In the genomic region with DNA sequence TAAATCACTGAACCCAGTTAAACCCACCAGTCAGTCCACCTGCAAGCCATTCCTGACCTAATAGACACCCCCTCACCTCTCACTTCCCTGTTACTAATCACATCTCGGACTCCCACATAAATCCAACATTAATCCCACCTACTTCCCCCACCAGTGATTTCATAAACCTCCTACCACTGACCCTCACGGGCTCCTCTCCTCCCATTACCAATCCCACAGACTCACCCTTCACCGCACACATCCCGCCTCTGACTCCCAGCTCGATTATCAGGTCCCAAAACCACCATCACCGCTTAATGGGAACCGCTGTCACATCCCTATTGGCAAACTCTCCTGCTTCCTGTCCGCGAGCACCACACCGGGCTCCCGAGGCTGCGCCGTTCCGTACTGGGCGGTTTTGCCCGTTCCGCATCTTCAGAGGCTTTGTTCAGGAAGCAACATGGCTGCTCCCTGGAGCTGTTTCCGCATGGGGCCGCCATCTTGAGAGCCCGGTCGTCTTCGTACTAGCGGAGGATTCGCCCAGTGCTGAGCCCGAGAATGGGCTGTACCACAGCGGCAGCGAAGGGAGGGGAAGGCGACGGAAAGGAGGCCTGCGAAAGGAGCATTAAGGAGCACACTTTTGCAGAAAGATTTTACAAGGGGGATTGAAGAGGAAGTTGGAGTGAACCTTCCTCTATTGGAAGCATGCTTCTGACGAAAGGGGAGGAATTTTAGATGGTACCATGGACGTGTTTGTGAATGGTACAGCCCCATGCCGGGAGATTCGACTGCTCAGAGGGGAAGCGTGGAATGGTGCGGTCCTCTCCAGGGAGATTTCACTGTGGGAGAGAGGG, we compare ENCODE assay signal across 1 cellular context.
TF ChIP-seq lines count a peak whose summit lies in the region.

Gene ZNF300, minus strand, starts transcription at position 502 of the 833 bp plus-strand sequence. CDS start 1,825 bp downstream, outside the sequence.

TF ChIP-seq in HepG2, 621 proteins besides CTCF, POLR2A, EP300 and RAD21 (continued from another document and continues in another):
- TF ChIP-seq, protein P1, sequence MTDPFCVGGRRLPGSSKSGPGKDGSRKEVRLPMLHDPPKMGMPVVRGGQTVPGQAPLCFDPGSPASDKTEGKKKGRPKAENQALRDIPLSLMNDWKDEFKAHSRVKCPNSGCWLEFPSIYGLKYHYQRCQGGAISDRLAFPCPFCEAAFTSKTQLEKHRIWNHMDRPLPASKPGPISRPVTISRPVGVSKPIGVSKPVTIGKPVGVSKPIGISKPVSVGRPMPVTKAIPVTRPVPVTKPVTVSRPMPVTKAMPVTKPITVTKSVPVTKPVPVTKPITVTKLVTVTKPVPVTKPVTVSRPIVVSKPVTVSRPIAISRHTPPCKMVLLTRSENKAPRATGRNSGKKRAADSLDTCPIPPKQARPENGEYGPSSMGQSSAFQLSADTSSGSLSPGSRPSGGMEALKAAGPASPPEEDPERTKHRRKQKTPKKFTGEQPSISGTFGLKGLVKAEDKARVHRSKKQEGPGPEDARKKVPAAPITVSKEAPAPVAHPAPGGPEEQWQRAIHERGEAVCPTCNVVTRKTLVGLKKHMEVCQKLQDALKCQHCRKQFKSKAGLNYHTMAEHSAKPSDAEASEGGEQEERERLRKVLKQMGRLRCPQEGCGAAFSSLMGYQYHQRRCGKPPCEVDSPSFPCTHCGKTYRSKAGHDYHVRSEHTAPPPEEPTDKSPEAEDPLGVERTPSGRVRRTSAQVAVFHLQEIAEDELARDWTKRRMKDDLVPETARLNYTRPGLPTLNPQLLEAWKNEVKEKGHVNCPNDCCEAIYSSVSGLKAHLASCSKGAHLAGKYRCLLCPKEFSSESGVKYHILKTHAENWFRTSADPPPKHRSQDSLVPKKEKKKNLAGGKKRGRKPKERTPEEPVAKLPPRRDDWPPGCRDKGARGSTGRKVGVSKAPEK (CRISPR knock-in tag; IDR thresholded peaks at IDR 0.05; ENCODE audit: borderline replicate concordance) = no peak
- TF ChIP-seq IKZF4 (CRISPR knock-in tag; IDR thresholded peaks at IDR 0.05; ENCODE audit: borderline replicate concordance, low read depth, not compliant biosample characterization) = no peak
- 0 out of 2 replicates have a peak, but pooled peaks have one; percentile 13 for TF ChIP-seq ZNF503 (CRISPR knock-in tag; IDR thresholded peaks at IDR 0.05)
- TF ChIP-seq PAXIP1 (CRISPR knock-in tag; conservative IDR thresholded peaks at IDR 0.05) = peak; percentile 39; the same call in 1 of the 2 replicates
- TF ChIP-seq DR1 (CRISPR knock-in tag; IDR thresholded peaks at IDR 0.05) = peak; percentile 37; the same call in 1 of the 2 replicates
- TF ChIP-seq NRL (CRISPR knock-in tag; IDR thresholded peaks at IDR 0.05; ENCODE audit: borderline replicate concordance) = no peak; the same call in 1 of the 2 replicates
- TF ChIP-seq MTF1 (CRISPR knock-in tag; IDR thresholded peaks at IDR 0.05) = no peak
- TF ChIP-seq ZNF383 (CRISPR knock-in tag; IDR thresholded peaks at IDR 0.05; ENCODE audit: borderline replicate concordance) = no peak
- no peak; the same call in 1 of the 2 replicates for TF ChIP-seq NKX3-1 (CRISPR knock-in tag; IDR thresholded peaks at IDR 0.05)
- peak; percentile 71 for TF ChIP-seq CREM (IDR thresholded peaks at IDR 0.05)
- no peak for TF ChIP-seq CREM (CRISPR knock-in tag; IDR thresholded peaks at IDR 0.05)
- no peak for TF ChIP-seq ZNF234 (CRISPR knock-in tag; conservative IDR thresholded peaks at IDR 0.05)
- TF ChIP-seq SAP130 (CRISPR knock-in tag; IDR thresholded peaks at IDR 0.05; ENCODE audit: low read depth) = peak; percentile 91
- TF ChIP-seq SCMH1 (CRISPR knock-in tag; IDR thresholded peaks at IDR 0.05; ENCODE audit: borderline replicate concordance) = no peak
- no peak for TF ChIP-seq GATAD2A (CRISPR knock-in tag; IDR thresholded peaks at IDR 0.05)
- TF ChIP-seq, protein P2, sequence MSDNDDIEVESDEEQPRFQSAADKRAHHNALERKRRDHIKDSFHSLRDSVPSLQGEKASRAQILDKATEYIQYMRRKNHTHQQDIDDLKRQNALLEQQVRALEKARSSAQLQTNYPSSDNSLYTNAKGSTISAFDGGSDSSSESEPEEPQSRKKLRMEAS (IDR thresholded peaks at IDR 0.05) = peak; percentile 69
- no peak for TF ChIP-seq ZNF205 (CRISPR knock-in tag; IDR thresholded peaks at IDR 0.05)
- no peak for TF ChIP-seq MBNL3 (CRISPR knock-in tag; conservative IDR thresholded peaks at IDR 0.05)
- TF ChIP-seq ZNF337 (CRISPR knock-in tag; IDR thresholded peaks at IDR 0.05; ENCODE audit: borderline replicate concordance, low read depth) = no peak
- TF ChIP-seq DMTF1 (CRISPR knock-in tag; IDR thresholded peaks at IDR 0.05) = no peak
- TF ChIP-seq, protein P3, sequence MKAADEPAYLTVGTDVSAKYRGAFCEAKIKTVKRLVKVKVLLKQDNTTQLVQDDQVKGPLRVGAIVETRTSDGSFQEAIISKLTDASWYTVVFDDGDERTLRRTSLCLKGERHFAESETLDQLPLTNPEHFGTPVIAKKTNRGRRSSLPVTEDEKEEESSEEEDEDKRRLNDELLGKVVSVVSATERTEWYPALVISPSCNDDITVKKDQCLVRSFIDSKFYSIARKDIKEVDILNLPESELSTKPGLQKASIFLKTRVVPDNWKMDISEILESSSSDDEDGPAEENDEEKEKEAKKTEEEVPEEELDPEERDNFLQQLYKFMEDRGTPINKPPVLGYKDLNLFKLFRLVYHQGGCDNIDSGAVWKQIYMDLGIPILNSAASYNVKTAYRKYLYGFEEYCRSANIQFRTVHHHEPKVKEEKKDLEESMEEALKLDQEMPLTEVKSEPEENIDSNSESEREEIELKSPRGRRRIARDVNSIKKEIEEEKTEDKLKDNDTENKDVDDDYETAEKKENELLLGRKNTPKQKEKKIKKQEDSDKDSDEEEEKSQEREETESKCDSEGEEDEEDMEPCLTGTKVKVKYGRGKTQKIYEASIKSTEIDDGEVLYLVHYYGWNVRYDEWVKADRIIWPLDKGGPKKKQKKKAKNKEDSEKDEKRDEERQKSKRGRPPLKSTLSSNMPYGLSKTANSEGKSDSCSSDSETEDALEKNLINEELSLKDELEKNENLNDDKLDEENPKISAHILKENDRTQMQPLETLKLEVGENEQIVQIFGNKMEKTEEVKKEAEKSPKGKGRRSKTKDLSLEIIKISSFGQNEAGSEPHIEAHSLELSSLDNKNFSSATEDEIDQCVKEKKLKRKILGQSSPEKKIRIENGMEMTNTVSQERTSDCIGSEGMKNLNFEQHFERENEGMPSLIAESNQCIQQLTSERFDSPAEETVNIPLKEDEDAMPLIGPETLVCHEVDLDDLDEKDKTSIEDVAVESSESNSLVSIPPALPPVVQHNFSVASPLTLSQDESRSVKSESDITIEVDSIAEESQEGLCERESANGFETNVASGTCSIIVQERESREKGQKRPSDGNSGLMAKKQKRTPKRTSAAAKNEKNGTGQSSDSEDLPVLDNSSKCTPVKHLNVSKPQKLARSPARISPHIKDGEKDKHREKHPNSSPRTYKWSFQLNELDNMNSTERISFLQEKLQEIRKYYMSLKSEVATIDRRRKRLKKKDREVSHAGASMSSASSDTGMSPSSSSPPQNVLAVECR (CRISPR knock-in tag; IDR thresholded peaks at IDR 0.05; ENCODE audit: borderline replicate concordance) = peak; percentile 69; the same call in 1 of the 2 replicates
- no peak for TF ChIP-seq IRF2 (CRISPR knock-in tag; IDR thresholded peaks at IDR 0.05)
- TF ChIP-seq, protein P4, sequence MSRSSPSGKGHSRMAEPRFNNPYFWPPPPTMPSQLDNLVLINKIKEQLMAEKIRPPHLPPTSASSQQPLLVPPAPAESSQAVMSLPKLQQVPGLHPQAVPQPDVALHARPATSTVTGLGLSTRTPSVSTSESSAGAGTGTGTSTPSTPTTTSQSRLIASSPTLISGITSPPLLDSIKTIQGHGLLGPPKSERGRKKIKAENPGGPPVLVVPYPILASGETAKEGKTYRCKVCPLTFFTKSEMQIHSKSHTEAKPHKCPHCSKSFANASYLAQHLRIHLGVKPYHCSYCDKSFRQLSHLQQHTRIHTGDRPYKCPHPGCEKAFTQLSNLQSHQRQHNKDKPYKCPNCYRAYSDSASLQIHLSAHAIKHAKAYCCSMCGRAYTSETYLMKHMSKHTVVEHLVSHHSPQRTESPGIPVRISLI (CRISPR knock-in tag; IDR thresholded peaks at IDR 0.05; ENCODE audit: borderline replicate concordance) = no peak
- no peak for TF ChIP-seq JDP2 (CRISPR knock-in tag; IDR thresholded peaks at IDR 0.05; ENCODE audit: borderline replicate concordance)
- TF ChIP-seq GATA4 (IDR thresholded peaks at IDR 0.05; ENCODE audit: borderline replicate concordance, low read depth) = no peak
- TF ChIP-seq MXI1 (IDR thresholded peaks at IDR 0.05; ENCODE audit: borderline replicate concordance, low read depth, low read length) = peak; percentile 92
- TF ChIP-seq, protein P5, sequence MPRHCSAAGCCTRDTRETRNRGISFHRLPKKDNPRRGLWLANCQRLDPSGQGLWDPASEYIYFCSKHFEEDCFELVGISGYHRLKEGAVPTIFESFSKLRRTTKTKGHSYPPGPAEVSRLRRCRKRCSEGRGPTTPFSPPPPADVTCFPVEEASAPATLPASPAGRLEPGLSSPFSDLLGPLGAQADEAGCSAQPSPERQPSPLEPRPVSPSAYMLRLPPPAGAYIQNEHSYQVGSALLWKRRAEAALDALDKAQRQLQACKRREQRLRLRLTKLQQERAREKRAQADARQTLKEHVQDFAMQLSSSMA (CRISPR knock-in tag; IDR thresholded peaks at IDR 0.05) = 0 out of 2 replicates have a peak, but pooled peaks have one; percentile 42
- no peak for TF ChIP-seq ZNF260 (CRISPR knock-in tag; IDR thresholded peaks at IDR 0.05; ENCODE audit: borderline replicate concordance, low read depth)
- TF ChIP-seq IRX3 (CRISPR knock-in tag; IDR thresholded peaks at IDR 0.05; ENCODE audit: borderline replicate concordance, low read depth) = no peak
- TF ChIP-seq ZNF224 (CRISPR knock-in tag; IDR thresholded peaks at IDR 0.05) = no peak
- TF ChIP-seq RXRB (CRISPR knock-in tag; IDR thresholded peaks at IDR 0.05; ENCODE audit: borderline replicate concordance) = no peak; the same call in 1 of the 2 replicates
- TF ChIP-seq TOPORS (CRISPR knock-in tag; IDR thresholded peaks at IDR 0.05) = no peak
- peak; percentile 84; the same call in 1 of the 2 replicates for TF ChIP-seq ZHX1 (CRISPR knock-in tag; IDR thresholded peaks at IDR 0.05; ENCODE audit: low read depth)
